In genomic region chr20:63174309-63175030, GRCh38 we compare ENCODE assay signal across 17 cellular contexts. TPM values are rescaled to one million over a fixed set of nuclear protein-coding genes. Genes with fewer than 3 reads are reported as not detected.
A peak's percentile ranks its signal among the peaks of the same experiment; 100 is the strongest.
DNase-seq lines count a peak whose midpoint lies in the region; FAIRE-seq and TF ChIP-seq lines count a peak whose summit lies in the region.
"Had no signal": no experiment of that assay in that cellular context is flagged by ENCODE, and none has a peak within 500 bp of the region (broad histone marks: within the 10 kb centered on the region; RNA-seq: fewer than 3 reads in every experiment).

No MANE protein-coding gene starts in this region.

- H3K9me3 Mint-ChIP-seq in Caco-2 (ENCODE audit: unreplicated experiment) (peaks cover 10% of the 10 kb centered on the region), neural crest cell (no peaks in the 10 kb centered on the region)
- H3K9me3 Mint-ChIP-seq: central memory CD8-positive, alpha-beta T cell had no signal

- intact Hi-C loops in Caco-2 (cut with micrococcal nuclease; ENCODE audit: unreplicated experiment), result loop anchor here (5.0 kb wide), 1 partner anchor 57 kb away; no protein-coding TSS in a partner anchor
- intact Hi-C loops in adrenal gland (cut with DNase I), result loop anchor here (5.0 to 10.0 kb wide), 2 partner anchors 117 to 120 kb away; no protein-coding TSS in a partner anchor

- BruUV-seq in Caco-2 (replicated peaks; lab: Mats Ljungman, UMichigan), result no TSS peak

- CTCF ChIA-PET in Caco-2 (lab: Charles Lee), result no interaction called here

- no peaks in the 10 kb centered on the region for H3K9me3 ChIP-seq in Caco-2
- no peaks in the 10 kb centered on the region for H3K9me3 ChIP-seq in HUES6 (ENCODE audit: control insufficient read depth, insufficient read depth, low read depth, low read length)
- no peaks in the 10 kb centered on the region for H3K9me3 ChIP-seq in adrenal gland (replicated peaks in 1 of 3)
- H3K9me3 ChIP-seq: BE2C, HAP-1 had no signal

- H3K36me3 ChIP-seq in Caco-2 (ENCODE audit: control insufficient read depth, insufficient read depth, low read length) (no peaks in the 10 kb centered on the region), HUES6 (ENCODE audit: control insufficient read depth, insufficient read depth, low read length) (no peaks in the 10 kb centered on the region), adrenal gland (replicated peaks in 1 of 2) (no peaks in the 10 kb centered on the region)
- H3K36me3 ChIP-seq: BE2C, HAP-1 had no signal

- peaks cover 36% of the 10 kb centered on the region for H3K4me1 ChIP-seq in Caco-2
- peaks cover 36% of the 10 kb centered on the region for H3K4me1 ChIP-seq in HUES6 (ENCODE audit: control insufficient read depth, insufficient read depth, low read length)
- H3K4me1 ChIP-seq in adrenal gland (replicated peaks in 1 of 2), result peaks cover 0 to 20% of the 10 kb centered on the region in 2 donors
- H3K4me1 ChIP-seq: BE2C had no signal

- no peak overlapping the region for H3K9ac ChIP-seq in HUES6 (ENCODE audit: low read length)

- no peak for FAIRE-seq in D721Med (lab: Jason Lieb, UNC)

- H3K27me3 ChIP-seq in Caco-2 (replicated peaks; ENCODE audit: control insufficient read depth, insufficient read depth, low read length) (peaks cover 7% of the 10 kb centered on the region; the same call in 1 of the 2 replicates), HUES6 (ENCODE audit: control insufficient read depth, insufficient read depth, low read length) (peaks cover 97% of the 10 kb centered on the region), adrenal gland (peaks cover 71% of the 10 kb centered on the region)

- H3K4me1 Mint-ChIP-seq in Caco-2 (ENCODE audit: low read depth, unreplicated experiment) (peaks cover 6% of the 10 kb centered on the region), neural crest cell (peaks cover 32% of the 10 kb centered on the region)

- H3K4me3 Mint-ChIP-seq in Caco-2 (ENCODE audit: unreplicated experiment) (peak overlapping the region; percentile 73), neural crest cell (peak overlapping the region; percentile 90)
- H3K4me3 Mint-ChIP-seq: central memory CD8-positive, alpha-beta T cell had no signal

- DNase-seq in Caco-2 (no peak), ecto neural progenitor cell (ENCODE audit: low spot score) (peak; percentile 86), neural crest cell (ENCODE audit: low read depth, low spot score) (peak; percentile 52), adrenal gland (no peak), D721Med (ENCODE audit: insufficient read length, low spot score) (no peak), HT-29 (ENCODE audit: low spot score) (no peak)
- DNase-seq: activated CD4-positive, alpha-beta T cell treated with anti-CD3 and anti-CD28 coated beads for 4 hours; activated gamma-delta T cell; BE2C; DMS 273 treated with DMSO at 0.1 percent for 48 hours; Kasumi-1; NCI-H446 treated with DMSO at 0.1 percent for 48 hours; SIG-M5; T1000 had no signal

- 3 to 10% (median 7%) methylated on average over 5 to 16 of the region's 16 CpGs for WGBS in adrenal gland, 4 donors

- H3K36me3 Mint-ChIP-seq in Caco-2 (ENCODE audit: insufficient read depth, unreplicated experiment) (peaks cover 18% of the 10 kb centered on the region), neural crest cell (ENCODE audit: low read depth) (no peaks in the 10 kb centered on the region)

- no peak overlapping the region for H3K27ac Mint-ChIP-seq in Caco-2 (ENCODE audit: unreplicated experiment)
- H3K27ac Mint-ChIP-seq in neural crest cell (ENCODE audit: unreplicated experiment), result peak overlapping the region; percentile 27

- peaks cover 32% of the 10 kb centered on the region for H3K27me3 Mint-ChIP-seq in Caco-2 (ENCODE audit: insufficient read depth, unreplicated experiment)
- H3K27me3 Mint-ChIP-seq in neural crest cell (ENCODE audit: low read depth), result peaks cover 51% of the 10 kb centered on the region

- H3K27ac ChIP-seq in HUES6 (ENCODE audit: low read depth, low read length), result no peak overlapping the region
- no peak overlapping the region for H3K27ac ChIP-seq in adrenal gland

- TF ChIP-seq POLR2A in adrenal gland (IDR thresholded peaks at IDR 0.05), result no peak

- TF ChIP-seq CTCF in Caco-2 (IDR thresholded peaks at IDR 0.05; ENCODE audit: insufficient read depth in 1 of 2, low read depth in 1 of 2, low read length in 1 of 2, severe bottlenecking in 1 of 2, unreplicated experiment in 1 of 2) (no peak), neural crest cell (conservative IDR thresholded peaks at IDR 0.05) (no peak), adrenal gland (IDR thresholded peaks at IDR 0.05) (no peak), D721Med (IDR thresholded peaks at IDR 0.05; ENCODE audit: insufficient read depth, missing control alignments) (no peak)

- H3K4me3 ChIP-seq in Caco-2 (ENCODE audit: low read depth, low read length) (peak overlapping the region; percentile 28), HUES6 (ENCODE audit: low read depth, low read length) (peak overlapping the region; percentile 44), adrenal gland (no peak overlapping the region)
- H3K4me3 ChIP-seq: HAP-1 had no signal

- POLR2A ChIA-PET in Caco-2 (lab: Charles Lee), result no interaction called here

RNA-seq across cellular contexts. Expression of gene YTHDF1, which starts 41.5 kb away (rescaled TPM):
- total RNA-seq in Caco-2 (2022), result 184 and 196 TPM in 2 replicates
- 59.0 and 59.4 TPM in 2 replicates for total RNA-seq in neural crest cell
- 10 to 100 TPM; 19.5 to 41.9 (median 34.7) TPM for total RNA-seq in adrenal gland
- 10 to 100 TPM; 27.6 to 38.0 (median 29.9) TPM for polyA plus RNA-seq in adrenal gland
- 47.2 and 53.6 TPM in 2 replicates for total RNA-seq in HT-29 (2014; rRNA removed; shearing (Covaris generic))

Comparison
In these comparisons a context has a peak if more than half of its experiments do, and no peak if none do; other contexts are left out.
1. DNase-seq: peak in ecto neural progenitor cell (single experiment) and neural crest cell (single experiment); none in Caco-2 (0 of 2), adrenal gland (0 of 7), D721Med (single experiment) and HT-29 (single experiment).
2. H3K4me3 ChIP-seq: peak in Caco-2 (single experiment) and HUES6 (single experiment); none in adrenal gland (0 of 4).